8 cellular contexts compared by ENCODE assay signal in genomic region chr4:6573986-6574746, GRCh38. TPM values are rescaled to one million over a fixed set of nuclear protein-coding genes. Genes with fewer than 3 reads are reported as not detected.
DNase-seq lines count a peak whose midpoint lies in the region; ATAC-seq and TF ChIP-seq lines count a peak whose summit lies in the region.

No MANE protein-coding gene starts in this region.

- no peaks in the 10 kb centered on the region for H3F3A ChIP-seq in OCI-LY1 (ENCODE audit: insufficient read depth, low read length)

- POLR2A ChIA-PET in CD8-positive, alpha-beta memory T cell (lab: Charles Lee), result interaction anchor here (0.5 to 2.1 kb wide), 4 partner anchors 66 to 136 kb away, joined by 3 to 11 read pairs (median 4); partner anchors contain the start of genes MRFAP1 and MRFAP1L1

- H3K36me3 Mint-ChIP-seq in CD8-positive, alpha-beta memory T cell, result peaks cover 5 to 29% (median 7%) of the 10 kb centered on the region in 3 donors

- peak overlapping the region; percentile 81 for H3K27ac ChIP-seq in CD8-positive, alpha-beta memory T cell (ENCODE audit: low read depth, low read length)
- H3K27ac ChIP-seq in OCI-LY1 (ENCODE audit: low read depth, low read length, poor library complexity, severe bottlenecking) (no peak overlapping the region), neutrophil (no peak overlapping the region)

- no peak for ATAC-seq in GM18861 (IDR thresholded peaks at IDR 0.05; ENCODE audit: unreplicated experiment)

- no peaks in the 10 kb centered on the region for H3K9me2 ChIP-seq in OCI-LY1 (ENCODE audit: low read depth, low read length)

- H3K4me1 ChIP-seq in CD8-positive, alpha-beta memory T cell (ENCODE audit: insufficient read depth, low read length), result peaks cover 14% of the 10 kb centered on the region
- H3K4me1 ChIP-seq in OCI-LY1 (ENCODE audit: insufficient read depth, low read length, severe bottlenecking), result peaks cover 11% of the 10 kb centered on the region
- no peaks in the 10 kb centered on the region for H3K4me1 ChIP-seq in endocrine pancreas (ENCODE audit: control insufficient read depth, insufficient read depth, low read length)
- H3K4me1 ChIP-seq in neutrophil (ENCODE audit: control insufficient read depth in 1 of 2, insufficient read depth in 1 of 2, low read depth in 1 of 2, low read length in 1 of 2), result peaks cover 14 to 22% of the 10 kb centered on the region in 2 experiments

- no peaks in the 10 kb centered on the region for H3K9me3 Mint-ChIP-seq in CD8-positive, alpha-beta memory T cell

- H3K4me2 ChIP-seq in OCI-LY1 (ENCODE audit: low read length), result peak overlapping the region; percentile 87

- H3K27me3 Mint-ChIP-seq in CD8-positive, alpha-beta memory T cell, result no peaks in the 10 kb centered on the region

- H3K4me3 Mint-ChIP-seq in CD8-positive, alpha-beta memory T cell, result peak overlapping the region; percentile 87 to 96 (median 90)

- H3K9me3 ChIP-seq in CD8-positive, alpha-beta memory T cell (ENCODE audit: low read length), result no peaks in the 10 kb centered on the region
- H3K9me3 ChIP-seq in OCI-LY1 (ENCODE audit: low read length), result no peaks in the 10 kb centered on the region
- H3K9me3 ChIP-seq in endocrine pancreas (ENCODE audit: control insufficient read depth, low read length), result no peaks in the 10 kb centered on the region
- no peaks in the 10 kb centered on the region for H3K9me3 ChIP-seq in neutrophil

- peak overlapping the region; percentile 83 for H3K4me3 ChIP-seq in CD8-positive, alpha-beta memory T cell (ENCODE audit: low read length)
- H3K4me3 ChIP-seq in OCI-LY1 (ENCODE audit: low read depth, low read length, poor library complexity, severe bottlenecking), result peak overlapping the region; percentile 98
- H3K4me3 ChIP-seq in endocrine pancreas (ENCODE audit: control insufficient read depth, insufficient read depth, low read length), result no peak overlapping the region
- H3K4me3 ChIP-seq in neutrophil (ENCODE audit: low read depth in 1 of 2, low read length in 1 of 2), result peak overlapping the region; percentile 93 to 98

- H3K9ac ChIP-seq in OCI-LY1 (ENCODE audit: low read length) (peak overlapping the region; percentile 86), endocrine pancreas (ENCODE audit: control insufficient read depth, insufficient read depth, low read length) (peak overlapping the region; percentile 75)

- H2AFZ ChIP-seq in OCI-LY1 (ENCODE audit: low read length), result no peak overlapping the region

- H3K36me3 ChIP-seq in CD8-positive, alpha-beta memory T cell (ENCODE audit: insufficient read depth, low read length), result peaks cover 7% of the 10 kb centered on the region
- H3K36me3 ChIP-seq in OCI-LY1 (ENCODE audit: insufficient read depth, low read length), result peaks cover 10% of the 10 kb centered on the region
- H3K36me3 ChIP-seq in endocrine pancreas (ENCODE audit: control insufficient read depth, insufficient read depth, low read length), result no peaks in the 10 kb centered on the region
- peaks cover 27% of the 10 kb centered on the region for H3K36me3 ChIP-seq in neutrophil

- TF ChIP-seq CTCF in OCI-LY1 (IDR thresholded peaks at IDR 0.05; ENCODE audit: low read length), result peak; percentile 23; the same call in 1 of the 2 replicates
- TF ChIP-seq CTCF in neutrophil (IDR thresholded peaks at IDR 0.05), result no peak

- in situ Hi-C loops in ACHN (cut with HindIII; ENCODE audit: low pct_ligation_motif_present, low pct_unique_long_range_greater_than_20kb, low sequenced_read_pairs), result no loop called here

- CTCF ChIA-PET in CD8-positive, alpha-beta memory T cell (lab: Charles Lee), result interaction anchor here (1.1 to 1.3 kb wide), 2 partner anchors 28 to 299 kb away, joined by 3 to 5 read pairs; no protein-coding TSS in a partner anchor

- no peaks in the 10 kb centered on the region for H3K79me2 ChIP-seq in OCI-LY1 (ENCODE audit: insufficient read depth, low read length)

- no peaks in the 10 kb centered on the region for H4K20me1 ChIP-seq in OCI-LY1 (ENCODE audit: insufficient read depth, low read length)

- no peaks in the 10 kb centered on the region for H3K27me3 ChIP-seq in CD8-positive, alpha-beta memory T cell (ENCODE audit: insufficient read depth, low read length, poor library complexity, severe bottlenecking)
- H3K27me3 ChIP-seq in OCI-LY1 (ENCODE audit: insufficient read depth, low read length), result no peaks in the 10 kb centered on the region
- H3K27me3 ChIP-seq in endocrine pancreas (ENCODE audit: control insufficient read depth, insufficient read depth, low read length), result no peaks in the 10 kb centered on the region
- peaks cover 46% of the 10 kb centered on the region for H3K27me3 ChIP-seq in neutrophil

- H3K4me1 Mint-ChIP-seq in CD8-positive, alpha-beta memory T cell, result peaks cover 6 to 23% (median 8%) of the 10 kb centered on the region in 3 donors

- H3K27ac Mint-ChIP-seq in CD8-positive, alpha-beta memory T cell, result peak overlapping the region in 6 of 8 donors; percentile 70 to 95 (median 82)

- no peak for DNase-seq in CD8-positive, alpha-beta memory T cell
- DNase-seq in ACHN (no peak), NCI-H774 (lab: John Stamatoyannopoulos, UW) (no peak), Ammon's horn (ENCODE audit: low spot score) (no peak)

RNA-seq across cellular contexts. Expression of gene MAN2B2, which starts 0.8 kb away (rescaled TPM):
- total RNA-seq in CD8-positive, alpha-beta memory T cell, result 10 to 100 TPM; 17.5 to 18.3 TPM
- 33.5 TPM for polyA plus RNA-seq in CD8-positive, alpha-beta memory T cell
